In the genomic region with DNA sequence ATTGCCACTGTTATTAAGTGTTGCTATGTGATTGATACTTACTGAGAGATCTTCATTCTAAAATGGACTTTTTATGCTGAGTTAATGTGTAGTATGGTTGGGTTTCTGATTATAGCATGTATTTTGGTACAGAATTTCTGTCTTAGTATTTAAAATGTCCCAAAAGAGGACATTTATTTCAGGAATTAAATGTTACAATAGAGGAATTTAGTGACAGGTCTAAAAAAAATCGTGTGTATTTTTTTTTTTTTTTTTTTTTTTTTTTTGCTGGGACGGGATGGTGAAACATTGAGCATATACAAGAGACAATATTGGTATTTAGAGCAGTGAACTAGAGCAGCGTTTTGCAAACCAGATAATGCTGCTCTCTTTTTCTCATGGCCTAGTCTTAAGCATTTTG, we compare ENCODE assay signal across 24 cellular contexts.
"Had no signal": no experiment of that assay in that cellular context is flagged by ENCODE, and none has a peak within 500 bp of the region (broad histone marks: within the 10 kb centered on the region; RNA-seq: fewer than 3 reads in every experiment).

No MANE protein-coding gene starts in this region.

- DNase-seq: activated CD4-positive, alpha-beta memory T cell treated with anti-CD3 and anti-CD28 coated beads for 36 hours; activated CD4-positive, alpha-beta T cell treated with anti-CD3 and anti-CD28 coated beads, Interleukin-2, amount 10 ng/mL, durations not matched to agents 24 days and 14 days; activated CD4-positive, CD25-positive, alpha-beta regulatory T cell treated with anti-CD3 and anti-CD28 coated beads, Interleukin-2, amount 50 U/mL, for 72 hours; activated CD8-positive, alpha-beta memory T cell treated with anti-CD3 and anti-CD28 coated beads for 24 hours; activated effector memory CD4-positive, alpha-beta T cell treated with Interleukin-2 at 50 U/mL for 16 hours; activated naive CD4-positive, alpha-beta T cell treated with Interleukin-2 at 50 U/mL for 16 hours; brain microvascular endothelial cell; colonic mucosa; Kasumi-1; KBM-7; NCI-H1048; NCI-H1930; NCI-H524; Peyer's patch; Right ventricle myocardium superior; SJCRH30; SW 1271 had no signal

- H3K27ac Mint-ChIP-seq: activated CD4-positive, alpha-beta memory T cell treated with anti-CD3 and anti-CD28 coated beads for 36 hours; activated CD4-positive, alpha-beta T cell treated with anti-CD3 and anti-CD28 coated beads, Interleukin-2, amount 10 ng/mL, durations not matched to agents 24 days and 14 days; activated naive CD8-positive, alpha-beta T cell; activated T-helper 1 cell treated with anti-CD3 and anti-CD28 coated beads, Interleukin-12 subunit alpha, Interleukin-12 subunit beta, Interleukin-2, Interleukin-4 antibody, amounts not matched to agents 30 ng/mL and 10 ng/mL and 1 ng/mL, durations not matched to agents 14 hours and 24 hours and 36 hours; T-helper 1 cell treated with Interleukin-12 subunit alpha and Interleukin-12 subunit beta and Interleukin-4 antibody, amounts not matched to agents 30 μg/mL and 1 μg/mL, for 36 hours; WTC11 had no signal

- H3K27me3 Mint-ChIP-seq: activated CD4-positive, alpha-beta memory T cell treated with anti-CD3 and anti-CD28 coated beads for 36 hours; activated CD4-positive, alpha-beta T cell treated with anti-CD3 and anti-CD28 coated beads, Interleukin-2, amount 10 ng/mL, durations not matched to agents 24 days and 14 days; activated naive CD8-positive, alpha-beta T cell had no signal

- H3K36me3 ChIP-seq: brain microvascular endothelial cell, cardiac muscle cell, colonic mucosa, Peyer's patch had no signal

- H3K4me1 ChIP-seq: colonic mucosa had no signal

- H3K4me3 ChIP-seq: cardiac muscle cell, colonic mucosa, Peyer's patch, SJCRH30 had no signal

- H3K36me3 Mint-ChIP-seq: activated CD4-positive, alpha-beta memory T cell treated with anti-CD3 and anti-CD28 coated beads for 36 hours; WTC11 had no signal

- H3K9me3 Mint-ChIP-seq: activated CD4-positive, alpha-beta memory T cell treated with anti-CD3 and anti-CD28 coated beads for 36 hours; activated CD4-positive, alpha-beta T cell treated with anti-CD3 and anti-CD28 coated beads, Interleukin-2, amount 10 ng/mL, durations not matched to agents 24 days and 14 days; activated T-helper 1 cell treated with anti-CD3 and anti-CD28 coated beads, Interleukin-12 subunit alpha, Interleukin-12 subunit beta, Interleukin-2, Interleukin-4 antibody, amounts not matched to agents 30 ng/mL and 10 ng/mL and 1 ng/mL, durations not matched to agents 14 hours and 24 hours and 36 hours; T-helper 1 cell treated with Interleukin-12 subunit alpha and Interleukin-12 subunit beta and Interleukin-4 antibody, amounts not matched to agents 30 μg/mL and 1 μg/mL, for 36 hours; WTC11 had no signal

- ATAC-seq: SK-N-SH treated with all-trans-retinoic acid at 6 μM for 48 hours, WTC11 had no signal

- H3K9me3 ChIP-seq: colonic mucosa, Peyer's patch, SJCRH30 had no signal

- H3K27ac ChIP-seq: brain microvascular endothelial cell, cardiac muscle cell, colonic mucosa, Peyer's patch, RWPE1, SJCRH30 had no signal

- H3K4me3 Mint-ChIP-seq: activated CD4-positive, alpha-beta memory T cell treated with anti-CD3 and anti-CD28 coated beads for 36 hours; activated CD4-positive, alpha-beta T cell treated with anti-CD3 and anti-CD28 coated beads, Interleukin-2, amount 10 ng/mL, durations not matched to agents 24 days and 14 days; activated T-helper 1 cell treated with anti-CD3 and anti-CD28 coated beads, Interleukin-12 subunit alpha, Interleukin-12 subunit beta, Interleukin-2, Interleukin-4 antibody, amounts not matched to agents 30 ng/mL and 10 ng/mL and 1 ng/mL, durations not matched to agents 14 hours and 24 hours and 36 hours; T-helper 1 cell treated with Interleukin-12 subunit alpha and Interleukin-12 subunit beta and Interleukin-4 antibody, amounts not matched to agents 30 μg/mL and 1 μg/mL, for 36 hours; WTC11 had no signal

- H3K27me3 ChIP-seq: brain microvascular endothelial cell, cardiac muscle cell, colonic mucosa, Peyer's patch, SJCRH30 had no signal
